In the genomic region with DNA sequence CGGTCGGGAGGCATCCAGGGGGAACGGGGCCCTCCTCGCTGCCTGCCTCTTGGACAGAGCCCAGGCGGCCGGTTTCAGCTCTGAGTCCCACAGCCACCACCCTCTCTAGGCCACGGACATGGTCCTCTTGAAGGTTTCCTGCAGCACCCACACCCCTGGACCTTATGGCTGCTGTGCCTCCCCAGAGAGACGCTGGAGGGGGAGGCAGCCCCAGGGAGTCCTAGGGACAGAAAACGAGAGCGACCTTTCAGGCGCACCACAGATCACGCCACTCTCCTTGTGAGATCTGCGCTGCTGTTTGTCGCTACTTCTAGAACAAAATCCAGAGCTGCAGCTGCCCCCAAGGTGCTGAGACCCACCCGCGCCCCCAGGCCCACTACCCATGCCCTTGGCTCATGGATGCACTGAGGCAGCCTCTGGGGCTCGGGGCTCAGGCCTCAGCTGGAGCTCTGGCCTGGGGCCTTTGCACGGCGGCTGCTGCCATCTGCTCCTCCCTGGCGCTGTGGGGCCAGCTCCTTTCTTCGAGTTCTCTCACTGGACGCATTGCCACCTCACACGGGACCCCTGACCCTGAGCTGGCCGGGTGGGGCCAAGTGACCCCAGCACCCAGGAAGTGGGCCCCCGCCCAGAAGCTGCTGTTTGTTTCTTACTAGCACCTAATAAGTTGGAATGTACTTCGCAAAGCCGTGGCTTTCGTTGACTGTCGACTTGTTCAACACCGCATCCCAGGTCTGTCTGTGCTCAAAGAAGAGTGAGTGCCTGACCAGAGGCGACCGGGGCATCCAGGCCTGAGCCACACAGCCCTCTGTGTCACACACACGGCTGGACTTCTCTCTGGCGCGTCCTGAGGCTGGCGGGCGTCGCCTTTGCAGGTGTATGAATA, we compare ENCODE assay signal across 9 cellular contexts.
DNase-seq lines count a peak whose midpoint lies in the region; ATAC-seq and TF ChIP-seq lines count a peak whose summit lies in the region.
"Had no signal": no experiment of that assay in that cellular context is flagged by ENCODE, and none has a peak within 500 bp of the region (broad histone marks: within the 10 kb centered on the region; RNA-seq: fewer than 3 reads in every experiment).

No MANE protein-coding gene starts in this region.

- no peak for TF ChIP-seq EP300 in sigmoid colon (IDR thresholded peaks at IDR 0.05)

- TF ChIP-seq POLR2A in sigmoid colon (IDR thresholded peaks at IDR 0.05), result no peak

- H3K36me3 Mint-ChIP-seq in endodermal cell (ENCODE audit: low read depth), result no peaks in the 10 kb centered on the region

- H3K27me3 Mint-ChIP-seq in endodermal cell (ENCODE audit: insufficient read depth), result peaks cover 9% of the 10 kb centered on the region

- H3K4me3 Mint-ChIP-seq in endodermal cell, result no peak overlapping the region

- 95 to 98% methylated on average over 25 to 36 of the region's 38 CpGs for WGBS in endodermal cell (ENCODE audit: insufficient coverage in 1 of 2, insufficient read length in 1 of 2), 2 experiments
- 78 to 88% methylated on average over 38 of the region's 38 CpGs for WGBS in sigmoid colon, 2 donors

- intact Hi-C loops in sigmoid colon (cut with DNase I), result no loop called here

- no peaks in the 10 kb centered on the region for H3K36me3 ChIP-seq in endodermal cell (ENCODE audit: control insufficient read depth, insufficient read depth, low read length)
- no peaks in the 10 kb centered on the region for H3K36me3 ChIP-seq in sigmoid colon

- peaks cover 10% of the 10 kb centered on the region for H3K27me3 ChIP-seq in endodermal cell (ENCODE audit: control insufficient read depth, insufficient read depth, low read length, poor library complexity, severe bottlenecking)
- no peaks in the 10 kb centered on the region for H3K27me3 ChIP-seq in sigmoid colon

- H3K27ac ChIP-seq in endodermal cell (ENCODE audit: low read depth, low read length) (peak overlapping the region; percentile 32), sigmoid colon (no peak overlapping the region)

- TF ChIP-seq CTCF in endodermal cell (conservative IDR thresholded peaks at IDR 0.05) (no peak), sigmoid colon (IDR thresholded peaks at IDR 0.05) (no peak)

- no peak overlapping the region for H3K4me3 ChIP-seq in endodermal cell (ENCODE audit: low read length)
- no peak overlapping the region for H3K4me3 ChIP-seq in sigmoid colon

- no peak overlapping the region for H3K27ac Mint-ChIP-seq in endodermal cell

- peak; percentile 54 for DNase-seq in NCI-H82 (lab: John Stamatoyannopoulos, UW)
- DNase-seq in NCI-H82 treated with DMSO at 0.1 percent for 48 hours (lab: John Stamatoyannopoulos, UW; ENCODE audit: unreplicated experiment), result no peak
- peak; percentile 26 for DNase-seq in NCI-H345 treated with DMSO at 0.1 percent for 48 hours (lab: John Stamatoyannopoulos, UW; ENCODE audit: unreplicated experiment)
- peak; percentile 48 for DNase-seq in endodermal cell
- peak; percentile 63 for DNase-seq in sigmoid colon
- no peak for DNase-seq in occipital lobe (lab: John Stamatoyannopoulos, UW)
- DNase-seq in activated effector memory CD4-positive, alpha-beta T cell treated with anti-CD3 and anti-CD28 coated beads, Interleukin-2, amount 50 U/mL, for 16 hours, result no peak
- DNase-seq: activated T-cell treated with anti-CD3 and anti-CD28 coated beads, Interleukin-2, amount 50 U/mL, for 48 hours had no signal

- H3K9me3 Mint-ChIP-seq in endodermal cell, result peaks cover 12% of the 10 kb centered on the region

- no peaks in the 10 kb centered on the region for H3K4me1 Mint-ChIP-seq in endodermal cell

- no peak for ATAC-seq in GM18861 (IDR thresholded peaks at IDR 0.05; ENCODE audit: unreplicated experiment)

- H3K4me1 ChIP-seq in endodermal cell (ENCODE audit: control insufficient read depth, insufficient read depth, low read length) (no peaks in the 10 kb centered on the region), sigmoid colon (no peaks in the 10 kb centered on the region)

- H3K9me3 ChIP-seq in endodermal cell (ENCODE audit: control insufficient read depth, low read length) (no peaks in the 10 kb centered on the region), sigmoid colon (no peaks in the 10 kb centered on the region)

- no peak overlapping the region for H3K9ac ChIP-seq in endodermal cell (ENCODE audit: extremely low read depth, low read length, poor library complexity, severe bottlenecking)

Comparison
In these comparisons a context has a peak if more than half of its experiments do, and no peak if none do; other contexts are left out.
1. DNase-seq: peak in NCI-H82 (single experiment), NCI-H345 treated with DMSO at 0.1 percent for 48 hours (single experiment), endodermal cell (single experiment) and sigmoid colon (single experiment); none in NCI-H82 treated with DMSO at 0.1 percent for 48 hours (single experiment), occipital lobe (single experiment) and activated effector memory CD4-positive, alpha-beta T cell treated with anti-CD3 and anti-CD28 coated beads, Interleukin-2, amount 50 U/mL, for 16 hours (single experiment).